ENCODE assay signal across 1 cellular context in genomic region chrX:155216179-155216939, GRCh38.
TF ChIP-seq lines count a peak whose summit lies in the region.

TSS of gene VBP1 (plus strand) at chrX:155216460. CDS start at chrX:155216483, 23 bp downstream.

TF ChIP-seq in HepG2, 621 proteins besides CTCF, POLR2A, EP300 and RAD21 (continued from another document):
- TF ChIP-seq ZNF362 (CRISPR knock-in tag; IDR thresholded peaks at IDR 0.05; ENCODE audit: borderline replicate concordance) (no peak), WIZ (CRISPR knock-in tag; IDR thresholded peaks at IDR 0.05) (no peak), ZFP1 (CRISPR knock-in tag; IDR thresholded peaks at IDR 0.05) (no peak), SP2 (CRISPR knock-in tag; IDR thresholded peaks at IDR 0.05) (peak; percentile 93), ZNF3 (CRISPR knock-in tag; IDR thresholded peaks at IDR 0.05) (no peak), ZFP36L1 (CRISPR knock-in tag; IDR thresholded peaks at IDR 0.05) (no peak), ATF5 (CRISPR knock-in tag; IDR thresholded peaks at IDR 0.05; ENCODE audit: low read depth) (no peak), ELF1 (CRISPR knock-in tag; IDR thresholded peaks at IDR 0.05) (no peak), ZNF572 (CRISPR knock-in tag; IDR thresholded peaks at IDR 0.05) (no peak), PHF20 (CRISPR knock-in tag; IDR thresholded peaks at IDR 0.05) (peak; percentile 15), ZNF292 (CRISPR knock-in tag; IDR thresholded peaks at IDR 0.05; ENCODE audit: borderline replicate concordance, low read depth) (no peak), MEF2D (CRISPR knock-in tag; IDR thresholded peaks at IDR 0.05) (no peak), ZKSCAN5 (CRISPR knock-in tag; IDR thresholded peaks at IDR 0.05) (no peak), JUNB (CRISPR knock-in tag; IDR thresholded peaks at IDR 0.05; ENCODE audit: borderline replicate concordance) (no peak), EZH2 (conservative IDR thresholded peaks at IDR 0.05; ENCODE audit: low read depth, low read length) (no peak), ZNF589 (CRISPR knock-in tag; conservative IDR thresholded peaks at IDR 0.05) (no peak), ZNF713 (CRISPR knock-in tag; IDR thresholded peaks at IDR 0.05) (no peak)
- TF ChIP-seq, protein P1, sequence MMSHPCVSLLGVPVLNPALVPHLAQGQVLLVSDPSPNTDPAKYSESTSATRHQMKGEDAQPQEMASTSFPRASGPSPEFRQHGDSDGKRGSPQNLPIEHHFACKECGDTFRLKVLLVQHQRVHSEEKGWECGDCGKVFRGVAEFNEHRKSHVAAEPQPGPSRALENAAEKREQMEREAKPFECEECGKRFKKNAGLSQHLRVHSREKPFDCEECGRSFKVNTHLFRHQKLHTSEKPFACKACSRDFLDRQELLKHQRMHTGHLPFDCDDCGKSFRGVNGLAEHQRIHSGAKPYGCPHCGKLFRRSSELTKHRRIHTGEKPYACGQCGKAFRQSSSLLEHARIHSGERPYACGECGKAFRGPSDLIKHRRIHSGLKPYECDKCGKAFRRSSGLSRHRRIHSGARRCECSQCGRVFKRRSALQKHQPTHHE (CRISPR knock-in tag; IDR thresholded peaks at IDR 0.05; ENCODE audit: borderline replicate concordance): no peak
